18 cellular contexts compared by ENCODE assay signal in genomic region chr20:60823001-60823649, GRCh38.
"Had no signal": no experiment of that assay in that cellular context is flagged by ENCODE, and none has a peak within 500 bp of the region (broad histone marks: within the 10 kb centered on the region; RNA-seq: fewer than 3 reads in every experiment).

No MANE protein-coding gene starts in this region.

- DNase-seq: KBM-7, MV-4-11, NCI-H1048, NCI-H1105, NCI-H146, NCI-H1694 treated with DMSO at 0.1 percent for 48 hours, NCI-H2029, NCI-H2081 treated with DMSO at 0.1 percent for 48 hours, NCI-H2171, NCI-H226, NCI-H446, NCI-H510A, NCI-H524 treated with DMSO at 0.1 percent for 48 hours, NCI-H69, NCI-H774, RPMI8226, SHP77, SK-N-SH had no signal

- H3K9me3 ChIP-seq: SK-N-SH had no signal

- H3K9ac ChIP-seq: SK-N-SH had no signal

- H3K4me2 ChIP-seq: SK-N-SH had no signal
